In the genomic region with DNA sequence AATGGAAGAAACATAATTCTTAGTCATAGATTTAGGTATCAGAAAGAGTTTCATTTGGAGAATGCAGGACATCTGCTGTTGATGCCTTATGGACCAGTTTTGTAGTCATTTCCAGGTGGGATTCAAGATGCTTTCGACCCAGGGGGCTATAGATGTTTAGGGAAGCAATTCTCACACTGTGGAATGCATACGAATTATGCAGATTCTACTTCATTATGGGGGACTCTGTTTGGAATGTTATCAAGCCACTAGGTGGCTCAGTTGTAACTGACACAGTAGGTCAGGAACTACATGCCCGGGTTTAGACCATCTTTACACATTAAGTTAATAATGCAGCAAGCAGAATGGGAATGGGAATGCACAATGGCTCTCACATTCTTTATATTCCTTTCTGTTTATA, we compare ENCODE assay signal across 12 cellular contexts.
A peak's percentile ranks its signal among the peaks of the same experiment; 100 is the strongest.
DNase-seq lines count a peak whose midpoint lies in the region; ATAC-seq and TF ChIP-seq lines count a peak whose summit lies in the region.
"Had no signal": no experiment of that assay in that cellular context is flagged by ENCODE, and none has a peak within 500 bp of the region (broad histone marks: within the 10 kb centered on the region; RNA-seq: fewer than 3 reads in every experiment).

No MANE protein-coding gene starts in this region.

- no peak overlapping the region for H2AFZ ChIP-seq in PC-3 (ENCODE audit: low read length)

- no peaks in the 10 kb centered on the region for H3F3A ChIP-seq in PC-3 (ENCODE audit: low read length, unreplicated experiment)

- H3K9ac ChIP-seq in PC-3 (ENCODE audit: low read length), result no peak overlapping the region

- POLR2A ChIA-PET in PC-3 (lab: Charles Lee; ENCODE audit: unreplicated experiment), result interaction anchor here (0.7 kb wide), 1 partner anchor 1135 kb away, joined by 5 read pairs; no protein-coding TSS in a partner anchor

- DNase-seq in Calu3 (peak; percentile 2), H7 (peak; percentile 8), PC-3 (peak; percentile 25), iPS-NIHi7 (ENCODE audit: extremely low spot score) (peak; percentile 26), heart right ventricle (no peak), prostate gland (ENCODE audit: low spot score) (no peak)
- no peak for DNase-seq in activated CD4-positive, alpha-beta T cell treated with anti-CD3 and anti-CD28 coated beads, Interleukin-2, amount 50 U/mL, for 1 hour
- DNase-seq: activated T-cell treated with anti-CD3 and anti-CD28 coated beads, Interleukin-2, amount 50 U/mL, for 24 hours; NCI-H226; T1000 had no signal

- TF ChIP-seq POLR2A in prostate gland (IDR thresholded peaks at IDR 0.05), result no peak

- peaks cover 2% of the 10 kb centered on the region for H3K9me3 Mint-ChIP-seq in Calu3 (ENCODE audit: low read depth, unreplicated experiment)
- H3K9me3 Mint-ChIP-seq: activated T-cell treated with anti-CD3 and anti-CD28 coated beads, Interleukin-2, amount 50 U/mL, for 24 hours had no signal

- H3K27ac Mint-ChIP-seq in Calu3 (ENCODE audit: unreplicated experiment), result no peak overlapping the region
- H3K27ac Mint-ChIP-seq: activated T-cell treated with anti-CD3 and anti-CD28 coated beads, Interleukin-2, amount 50 U/mL, for 24 hours had no signal

- H3K27ac ChIP-seq in PC-3 (ENCODE audit: low read length), result no peak overlapping the region
- H3K27ac ChIP-seq in heart right ventricle, result no peak overlapping the region
- H3K27ac ChIP-seq in prostate gland, result no peak overlapping the region
- H3K27ac ChIP-seq: thoracic aorta had no signal

- H3K27me3 Mint-ChIP-seq in Calu3 (ENCODE audit: unreplicated experiment), result no peaks in the 10 kb centered on the region
- H3K27me3 Mint-ChIP-seq: activated T-cell treated with anti-CD3 and anti-CD28 coated beads, Interleukin-2, amount 50 U/mL, for 24 hours had no signal

- H3K79me2 ChIP-seq in PC-3 (ENCODE audit: low read length), result no peaks in the 10 kb centered on the region

- intact Hi-C loops in Calu3 (cut with micrococcal nuclease; ENCODE audit: unreplicated experiment), result no loop called here
- intact Hi-C loops in PC-3 (cut with micrococcal nuclease), result loop anchor here (5.0 kb wide), 1 partner anchor 353 kb away; no protein-coding TSS in a partner anchor
- intact Hi-C loops in heart right ventricle (cut with DNase I), result no loop called here
- intact Hi-C loops in prostate gland (cut with DNase I), result no loop called here

- no peak for TF ChIP-seq CTCF in Calu3 (IDR thresholded peaks at IDR 0.05; ENCODE audit: unreplicated experiment)
- TF ChIP-seq CTCF in PC-3 (conservative IDR thresholded peaks at IDR 0.05; ENCODE audit: low read depth, low read length), result peak; percentile 54
- TF ChIP-seq CTCF in heart right ventricle (IDR thresholded peaks at IDR 0.05), result no peak
- no peak for TF ChIP-seq CTCF in prostate gland (IDR thresholded peaks at IDR 0.05)

- no peaks in the 10 kb centered on the region for H3K9me3 ChIP-seq in PC-3 (ENCODE audit: low read length)
- H3K9me3 ChIP-seq in heart right ventricle, result peaks cover 0 to 10% (median 0%) of the 10 kb centered on the region in 11 donors
- H3K9me3 ChIP-seq in prostate gland, result no peaks in the 10 kb centered on the region
- H3K9me3 ChIP-seq: thoracic aorta had no signal

- H3K4me3 ChIP-seq in H7 (ENCODE audit: insufficient read depth, low read depth, low read length) (no peak overlapping the region), PC-3 (ENCODE audit: low read length) (no peak overlapping the region), heart right ventricle (no peak overlapping the region), prostate gland (no peak overlapping the region)
- H3K4me3 ChIP-seq: thoracic aorta had no signal

- H4K20me1 ChIP-seq in PC-3 (ENCODE audit: low read length), result no peaks in the 10 kb centered on the region

- H3K4me2 ChIP-seq in PC-3 (ENCODE audit: low read length), result no peak overlapping the region

- peaks cover 8% of the 10 kb centered on the region for H3K4me1 Mint-ChIP-seq in Calu3 (ENCODE audit: low read depth, unreplicated experiment)

- H3K4me1 ChIP-seq in PC-3 (ENCODE audit: insufficient read depth, low read length) (no peaks in the 10 kb centered on the region), heart right ventricle (no peaks in the 10 kb centered on the region), prostate gland (replicated peaks) (no peaks in the 10 kb centered on the region)

- H3K27me3 ChIP-seq in H7 (ENCODE audit: control insufficient read depth, insufficient read depth, low read length), result no peaks in the 10 kb centered on the region
- H3K27me3 ChIP-seq in PC-3 (ENCODE audit: low read length), result no peaks in the 10 kb centered on the region
- no peaks in the 10 kb centered on the region for H3K27me3 ChIP-seq in heart right ventricle
- no peaks in the 10 kb centered on the region for H3K27me3 ChIP-seq in prostate gland (replicated peaks; ENCODE audit: insufficient read depth)

- no peaks in the 10 kb centered on the region for H3K9me2 ChIP-seq in PC-3 (replicated peaks; ENCODE audit: low read length)

- no peak overlapping the region for H3K4me3 Mint-ChIP-seq in Calu3 (ENCODE audit: low read depth, unreplicated experiment)
- H3K4me3 Mint-ChIP-seq: activated T-cell treated with anti-CD3 and anti-CD28 coated beads, Interleukin-2, amount 50 U/mL, for 24 hours had no signal

- H3K36me3 ChIP-seq in H7 (replicated peaks; ENCODE audit: control insufficient read depth, insufficient read depth, low read length) (no peaks in the 10 kb centered on the region), PC-3 (ENCODE audit: low read depth, low read length) (no peaks in the 10 kb centered on the region), heart right ventricle (no peaks in the 10 kb centered on the region), prostate gland (no peaks in the 10 kb centered on the region)
- H3K36me3 ChIP-seq: thoracic aorta had no signal

- no TSS peak for BruUV-seq in Calu3 (replicated peaks; lab: Mats Ljungman, UMichigan)
- no TSS peak for BruUV-seq in PC-3 (replicated peaks; lab: Mats Ljungman, UMichigan)

- no peaks in the 10 kb centered on the region for H3K36me3 Mint-ChIP-seq in Calu3 (ENCODE audit: insufficient read depth, unreplicated experiment)

- CTCF ChIA-PET in Calu3 (lab: Charles Lee) (no interaction called here), PC-3 (lab: Charles Lee) (no interaction called here)

- WGBS in heart right ventricle, 2 donors, result 26 to 27% methylated on average over 3 of the region's 3 CpGs
- 45% methylated on average over 3 of the region's 3 CpGs for WGBS in prostate gland

- ATAC-seq in PC-3 (peak; percentile 79), heart right ventricle (no peak), HG03469 (IDR thresholded peaks at IDR 0.05; ENCODE audit: unreplicated experiment) (no peak)

Comparison
In these comparisons a context has a peak if more than half of its experiments do, and no peak if none do; other contexts are left out.
1. DNase-seq: peak in Calu3 (single experiment), H7 (single experiment), PC-3 (single experiment) and iPS-NIHi7 (single experiment); none in activated CD4-positive, alpha-beta T cell treated with anti-CD3 and anti-CD28 coated beads, Interleukin-2, amount 50 U/mL, for 1 hour (single experiment), heart right ventricle (0 of 2) and prostate gland (single experiment).